Comparison of ENCODE assay signal across 1 cellular context in the genomic region with DNA sequence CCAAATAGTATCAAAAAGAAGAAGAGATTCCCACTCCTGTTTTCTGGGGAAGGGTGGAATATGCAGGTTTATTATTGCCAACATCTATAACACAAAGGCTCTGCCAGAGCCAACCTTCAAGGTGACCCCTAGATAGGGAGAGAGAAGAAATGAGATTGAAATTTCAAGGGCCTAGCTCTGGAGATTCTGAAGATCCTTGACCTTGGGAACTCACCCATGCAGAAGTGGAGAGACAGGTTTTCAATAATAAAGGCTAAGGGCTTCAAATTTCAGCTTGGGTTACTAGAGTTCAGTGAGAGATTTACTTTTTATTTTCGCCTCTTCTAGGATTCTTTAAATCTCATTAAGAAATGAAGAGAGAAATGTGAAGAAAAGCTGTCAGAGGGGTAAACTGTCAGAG.
TF ChIP-seq lines count a peak whose summit lies in the region.

No MANE protein-coding gene starts in this region.

TF ChIP-seq in IMR-90, 13 proteins besides CTCF, POLR2A, EP300 and RAD21:
- TF ChIP-seq MXI1 (IDR thresholded peaks at IDR 0.05; ENCODE audit: borderline replicate concordance, low read depth, low read length) (no peak), MAFK (IDR thresholded peaks at IDR 0.05; ENCODE audit: low read depth, low read length) (no peak), BHLHE40 (IDR thresholded peaks at IDR 0.05; ENCODE audit: low read depth, low read length) (no peak), NFE2L2 (IDR thresholded peaks at IDR 0.05; ENCODE audit: low read depth, low read length) (no peak), RCOR1 (IDR thresholded peaks at IDR 0.05; ENCODE audit: insufficient replicate concordance, low read length) (no peak)
TF ChIP-seq in IMR-90: peak in this region for 0.
